Comparison of ENCODE assay signal across 9 cellular contexts in genomic region chr10:129219364-129219763, GRCh38.
"Had no signal": no experiment of that assay in that cellular context is flagged by ENCODE, and none has a peak within 500 bp of the region (broad histone marks: within the 10 kb centered on the region; RNA-seq: fewer than 3 reads in every experiment).

No MANE protein-coding gene starts in this region.

- H3K4me3 Mint-ChIP-seq: H9 had no signal

- H3K9me3 Mint-ChIP-seq: H9 had no signal

- H3K4me1 Mint-ChIP-seq: H9 had no signal

- H3K27ac Mint-ChIP-seq: H9 had no signal

- FAIRE-seq: H1, H54 had no signal

- H3K27ac ChIP-seq: GM23248, HL-60, KMS-11 had no signal

- H3K9ac ChIP-seq: GM23248, KMS-11 had no signal

- H2AFZ ChIP-seq: GM23248 had no signal

- DNase-seq: GM23248, H9, HCEC 1CT, IMR-90, KBM-7 had no signal

- H3K4me3 ChIP-seq: GM23248 had no signal

- H3K4me2 ChIP-seq: KMS-11 had no signal
